ENCODE assay signal across 1 cellular context in the genomic region with DNA sequence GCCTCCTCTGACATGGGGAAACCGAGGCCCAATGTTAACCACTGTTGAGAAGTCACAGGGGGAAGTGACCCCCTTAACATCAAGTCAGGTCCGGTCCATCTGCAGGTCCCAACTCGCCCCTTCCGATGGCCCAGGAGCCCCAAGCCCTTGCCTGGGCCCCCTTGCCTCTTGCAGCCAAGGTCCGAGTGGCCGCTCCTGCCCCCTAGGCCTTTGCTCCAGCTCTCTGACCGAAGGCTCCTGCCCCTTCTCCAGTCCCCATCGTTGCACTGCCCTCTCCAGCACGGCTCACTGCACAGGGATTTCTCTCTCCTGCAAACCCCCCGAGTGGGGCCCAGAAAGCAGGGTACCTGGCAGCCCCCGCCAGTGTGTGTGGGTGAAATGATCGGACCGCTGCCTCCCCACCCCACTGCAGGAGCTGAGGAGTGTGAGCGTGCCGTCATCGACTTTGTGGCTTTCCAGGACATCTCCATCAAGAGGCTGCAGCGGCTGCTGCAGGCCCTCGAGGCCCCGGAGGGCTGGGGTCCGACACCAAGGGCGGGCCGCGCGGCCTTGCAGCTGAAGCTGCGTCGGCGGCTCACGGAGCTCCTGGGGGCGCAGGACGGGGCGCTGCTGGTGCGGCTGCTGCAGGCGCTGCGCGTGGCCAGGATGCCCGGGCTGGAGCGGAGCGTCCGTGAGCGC.
TF ChIP-seq lines count a peak whose summit lies in the region.

No MANE protein-coding gene starts in this region.

TF ChIP-seq in HCT116, 20 proteins besides CTCF, POLR2A, EP300 and RAD21 (continued from another document):
- TF ChIP-seq, protein P1, sequence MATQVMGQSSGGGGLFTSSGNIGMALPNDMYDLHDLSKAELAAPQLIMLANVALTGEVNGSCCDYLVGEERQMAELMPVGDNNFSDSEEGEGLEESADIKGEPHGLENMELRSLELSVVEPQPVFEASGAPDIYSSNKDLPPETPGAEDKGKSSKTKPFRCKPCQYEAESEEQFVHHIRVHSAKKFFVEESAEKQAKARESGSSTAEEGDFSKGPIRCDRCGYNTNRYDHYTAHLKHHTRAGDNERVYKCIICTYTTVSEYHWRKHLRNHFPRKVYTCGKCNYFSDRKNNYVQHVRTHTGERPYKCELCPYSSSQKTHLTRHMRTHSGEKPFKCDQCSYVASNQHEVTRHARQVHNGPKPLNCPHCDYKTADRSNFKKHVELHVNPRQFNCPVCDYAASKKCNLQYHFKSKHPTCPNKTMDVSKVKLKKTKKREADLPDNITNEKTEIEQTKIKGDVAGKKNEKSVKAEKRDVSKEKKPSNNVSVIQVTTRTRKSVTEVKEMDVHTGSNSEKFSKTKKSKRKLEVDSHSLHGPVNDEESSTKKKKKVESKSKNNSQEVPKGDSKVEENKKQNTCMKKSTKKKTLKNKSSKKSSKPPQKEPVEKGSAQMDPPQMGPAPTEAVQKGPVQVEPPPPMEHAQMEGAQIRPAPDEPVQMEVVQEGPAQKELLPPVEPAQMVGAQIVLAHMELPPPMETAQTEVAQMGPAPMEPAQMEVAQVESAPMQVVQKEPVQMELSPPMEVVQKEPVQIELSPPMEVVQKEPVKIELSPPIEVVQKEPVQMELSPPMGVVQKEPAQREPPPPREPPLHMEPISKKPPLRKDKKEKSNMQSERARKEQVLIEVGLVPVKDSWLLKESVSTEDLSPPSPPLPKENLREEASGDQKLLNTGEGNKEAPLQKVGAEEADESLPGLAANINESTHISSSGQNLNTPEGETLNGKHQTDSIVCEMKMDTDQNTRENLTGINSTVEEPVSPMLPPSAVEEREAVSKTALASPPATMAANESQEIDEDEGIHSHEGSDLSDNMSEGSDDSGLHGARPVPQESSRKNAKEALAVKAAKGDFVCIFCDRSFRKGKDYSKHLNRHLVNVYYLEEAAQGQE (IDR thresholded peaks at IDR 0.05; ENCODE audit: low read depth), result no peak
- TF ChIP-seq FOSL1 (IDR thresholded peaks at IDR 0.05; ENCODE audit: low read depth), result no peak
- TF ChIP-seq JUND (IDR thresholded peaks at IDR 0.05), result no peak
- no peak for TF ChIP-seq TCF7L2 (IDR thresholded peaks at IDR 0.05; ENCODE audit: borderline replicate concordance, extremely low read depth, insufficient read depth, insufficient read length)
- TF ChIP-seq, protein P2, sequence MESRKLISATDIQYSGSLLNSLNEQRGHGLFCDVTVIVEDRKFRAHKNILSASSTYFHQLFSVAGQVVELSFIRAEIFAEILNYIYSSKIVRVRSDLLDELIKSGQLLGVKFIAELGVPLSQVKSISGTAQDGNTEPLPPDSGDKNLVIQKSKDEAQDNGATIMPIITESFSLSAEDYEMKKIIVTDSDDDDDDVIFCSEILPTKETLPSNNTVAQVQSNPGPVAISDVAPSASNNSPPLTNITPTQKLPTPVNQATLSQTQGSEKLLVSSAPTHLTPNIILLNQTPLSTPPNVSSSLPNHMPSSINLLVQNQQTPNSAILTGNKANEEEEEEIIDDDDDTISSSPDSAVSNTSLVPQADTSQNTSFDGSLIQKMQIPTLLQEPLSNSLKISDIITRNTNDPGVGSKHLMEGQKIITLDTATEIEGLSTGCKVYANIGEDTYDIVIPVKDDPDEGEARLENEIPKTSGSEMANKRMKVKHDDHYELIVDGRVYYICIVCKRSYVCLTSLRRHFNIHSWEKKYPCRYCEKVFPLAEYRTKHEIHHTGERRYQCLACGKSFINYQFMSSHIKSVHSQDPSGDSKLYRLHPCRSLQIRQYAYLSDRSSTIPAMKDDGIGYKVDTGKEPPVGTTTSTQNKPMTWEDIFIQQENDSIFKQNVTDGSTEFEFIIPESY (IDR thresholded peaks at IDR 0.05; ENCODE audit: extremely low read depth, insufficient replicate concordance, low read length), result no peak
